Comparison of ENCODE assay signal across 17 cellular contexts in the genomic region with DNA sequence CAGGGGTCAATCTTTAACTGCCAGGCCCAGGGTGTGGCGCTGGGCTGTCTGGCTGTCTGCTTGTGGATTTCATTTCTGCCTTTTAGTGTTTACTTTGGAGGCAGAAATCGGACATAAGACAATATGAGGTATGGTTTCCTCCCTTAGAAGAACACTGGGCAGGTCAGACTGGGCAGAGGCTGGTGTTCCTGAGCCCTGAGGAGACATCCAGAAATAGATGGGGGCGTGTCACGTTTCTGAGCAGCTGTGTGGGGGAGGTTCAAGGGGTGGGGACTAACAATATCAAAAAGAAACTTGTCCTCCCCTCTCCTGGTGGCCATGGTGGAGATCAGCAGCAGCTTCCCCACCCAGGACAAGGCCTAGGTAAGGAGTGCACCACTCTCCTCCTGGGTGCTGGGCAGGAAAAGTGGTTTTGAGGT. TPM values are rescaled to one million over a fixed set of nuclear protein-coding genes. Genes with fewer than 3 reads are reported as not detected.
DNase-seq lines count a peak whose midpoint lies in the region; ATAC-seq and TF ChIP-seq lines count a peak whose summit lies in the region.
"Had no signal": no experiment of that assay in that cellular context is flagged by ENCODE, and none has a peak within 500 bp of the region (broad histone marks: within the 10 kb centered on the region; RNA-seq: fewer than 3 reads in every experiment).

A gene with protein sequence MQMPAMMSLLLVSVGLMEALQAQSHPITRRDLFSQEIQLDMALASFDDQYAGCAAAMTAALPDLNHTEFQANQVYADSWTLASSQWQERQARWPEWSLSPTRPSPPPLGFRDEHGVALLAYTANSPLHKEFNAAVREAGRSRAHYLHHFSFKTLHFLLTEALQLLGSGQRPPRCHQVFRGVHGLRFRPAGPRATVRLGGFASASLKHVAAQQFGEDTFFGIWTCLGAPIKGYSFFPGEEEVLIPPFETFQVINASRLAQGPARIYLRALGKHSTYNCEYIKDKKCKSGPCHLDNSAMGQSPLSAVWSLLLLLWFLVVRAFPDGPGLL (plus strand): TSS at position 312 of the 419 bp plus-strand sequence. CDS start 14,086 bp downstream, outside the sequence.

- H3K27ac ChIP-seq in right atrium auricular region (no peak within 1 kb of the TSS), SJCRH30 (no peak within 1 kb of the TSS), left ventricle myocardium inferior (replicated peaks) (peak within 1 kb of the TSS; percentile 92), upper lobe of left lung (peak within 1 kb of the TSS; percentile 24 to 68 (median 48))
- H3K27ac ChIP-seq: thyroid gland had no signal

- H3K27me3 ChIP-seq in right atrium auricular region (no peaks in the 10 kb centered on the region), SJCRH30 (no peaks in the 10 kb centered on the region; the same call in 1 of the 2 replicates), left ventricle myocardium inferior (ENCODE audit: low read depth) (peaks cover 9% of the 10 kb centered on the region), upper lobe of left lung (no peaks in the 10 kb centered on the region)
- H3K27me3 ChIP-seq: thyroid gland had no signal

- no peak within 1 kb of the TSS for H3K4me3 ChIP-seq in right atrium auricular region
- H3K4me3 ChIP-seq in SJCRH30: no peak within 1 kb of the TSS
- peak within 1 kb of the TSS; percentile 42 for H3K4me3 ChIP-seq in left ventricle myocardium inferior
- peak within 1 kb of the TSS in 2 of 4 donors; percentile 8 to 22 for H3K4me3 ChIP-seq in upper lobe of left lung
- H3K4me3 ChIP-seq: thyroid gland had no signal

- no peak for TF ChIP-seq EP300 in upper lobe of left lung (IDR thresholded peaks at IDR 0.05)

- H3K36me3 ChIP-seq in right atrium auricular region (no peaks in the 10 kb centered on the region), SJCRH30 (no peaks in the 10 kb centered on the region), left ventricle myocardium inferior (no peaks in the 10 kb centered on the region), upper lobe of left lung (no peaks in the 10 kb centered on the region)
- H3K36me3 ChIP-seq: thyroid gland had no signal

- 57 to 69% methylated on average over 4 of the region's 4 CpGs for WGBS in upper lobe of left lung, 2 donors

- peaks cover 0 to 25% of the 10 kb centered on the region in 2 donors for H3K4me1 ChIP-seq in right atrium auricular region
- no peaks in the 10 kb centered on the region for H3K4me1 ChIP-seq in SJCRH30
- peaks cover 39% of the 10 kb centered on the region for H3K4me1 ChIP-seq in left ventricle myocardium inferior
- H3K4me1 ChIP-seq in upper lobe of left lung: peaks cover 12 to 21% (median 18%) of the 10 kb centered on the region in 4 donors

- TF ChIP-seq POLR2A in upper lobe of left lung (IDR thresholded peaks at IDR 0.05): no peak

- ATAC-seq in Right ventricle myocardium inferior (peak; percentile 71), upper lobe of left lung (ENCODE audit: low FRiP score in 2 of 2) (no peak)
- ATAC-seq: activated CD8-positive, alpha-beta memory T cell treated with anti-CD3 and anti-CD28 coated beads, Interleukin-2, amount 10 ng/mL, durations not matched to agents 7 days and 5 days had no signal

- DNase-seq in Right ventricle myocardium inferior (ENCODE audit: missing footprints) (no peak), right atrium auricular region (ENCODE audit: low spot score) (no peak), SJCRH30 (peak; percentile 20 to 28), left ventricle myocardium inferior (peak; percentile 56), upper lobe of left lung (no peak), CD1c-positive myeloid dendritic cell (ENCODE audit: extremely low spot score) (no peak), activated T-cell treated with anti-CD3 and anti-CD28 coated beads for 4 hours (no peak)
- DNase-seq in activated CD8-positive, alpha-beta memory T cell treated with anti-CD3 and anti-CD28 coated beads, Interleukin-2, amount 50 U/mL, for 4 hours: no peak
- DNase-seq: activated CD8-positive, alpha-beta memory T cell treated with anti-CD3 and anti-CD28 coated beads, Interleukin-2, amount 10 ng/mL, durations not matched to agents 7 days and 5 days; activated naive CD4-positive, alpha-beta T cell treated with anti-CD3 and anti-CD28 coated beads, Interleukin-2, amount 10 ng/mL, durations not matched to agents 7 days and 5 days; DMS153; endodermal cell; NCI-H1436; NCI-H526; thyroid gland had no signal

- intact Hi-C loops in Right ventricle myocardium inferior (cut with DNase I): loop anchor here (5.0 kb wide), 1 partner anchor 37 kb away; no protein-coding TSS in a partner anchor
- intact Hi-C loops in left ventricle myocardium inferior (cut with micrococcal nuclease): no loop called here

- H3K9me3 ChIP-seq in right atrium auricular region: no peaks in the 10 kb centered on the region
- no peaks in the 10 kb centered on the region for H3K9me3 ChIP-seq in SJCRH30 (replicated peaks)
- H3K9me3 ChIP-seq in left ventricle myocardium inferior (replicated peaks): no peaks in the 10 kb centered on the region
- H3K9me3 ChIP-seq in upper lobe of left lung: no peaks in the 10 kb centered on the region
- H3K9me3 ChIP-seq: thyroid gland had no signal

- TF ChIP-seq CTCF in right atrium auricular region (IDR thresholded peaks at IDR 0.05): no peak
- TF ChIP-seq CTCF in left ventricle myocardium inferior (IDR thresholded peaks at IDR 0.05; ENCODE audit: borderline replicate concordance): peak; percentile 42
- peak in 1 of 6 experiments; percentile 22 for TF ChIP-seq CTCF in upper lobe of left lung (IDR thresholded peaks at IDR 0.05)

RNA-seq across cellular contexts. Expression of the gene that starts here (rescaled TPM):
- total RNA-seq in Right ventricle myocardium inferior: 1.7 TPM
- total RNA-seq in right atrium auricular region: not detected
- total RNA-seq in SJCRH30 (2014; rRNA removed; shearing (Covaris generic)): not detected in 2 replicates
- 0.58 TPM for total RNA-seq in left ventricle myocardium inferior
- total RNA-seq in upper lobe of left lung: 1 to 10 TPM in 2 of 6 donors, under 1 TPM in 2, not detected in 2; 0.61 to 1.9 (median 1.2) TPM
- total RNA-seq: activated CD8-positive, alpha-beta memory T cell treated with anti-CD3 and anti-CD28 coated beads, Interleukin-2, amount 10 ng/mL, durations not matched to agents 7 days and 5 days; bronchial epithelial cell; endodermal cell; mononuclear cell; thyroid gland had no signal

Comparison
In these comparisons a context has a peak if more than half of its experiments do, and no peak if none do; other contexts are left out.
1. Peak in DNase-seq in SJCRH30; RNA of the gene not detected or under 1 TPM.
2. Peak in DNase-seq, H3K4me3 ChIP-seq and H3K27ac ChIP-seq in left ventricle myocardium inferior; RNA of the gene not detected or under 1 TPM.
3. H3K27ac ChIP-seq: peak in upper lobe of left lung (4 of 4); none in right atrium auricular region (0 of 2) and SJCRH30 (single experiment).